Comparison of ENCODE assay signal across 23 cellular contexts in the genomic region with DNA sequence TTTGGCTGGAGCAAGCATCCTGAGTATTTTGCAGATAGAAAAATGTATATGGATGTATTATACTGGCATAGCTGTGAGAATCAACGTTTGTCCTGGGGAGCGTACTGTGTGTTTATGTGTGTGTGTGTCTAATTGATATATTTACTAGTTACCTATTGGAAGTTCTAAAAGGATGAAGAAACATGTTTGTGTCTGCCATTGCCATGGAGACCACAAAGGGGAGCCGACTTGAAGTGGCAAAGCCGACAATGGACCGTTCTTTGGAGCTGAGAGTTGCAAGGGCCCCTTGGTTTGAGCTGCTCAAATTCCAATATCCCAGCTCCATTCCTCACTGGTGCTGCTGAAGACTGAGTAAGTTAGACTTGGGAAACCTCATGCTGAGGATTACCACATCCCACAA. TPM values are rescaled to one million over a fixed set of nuclear protein-coding genes. Genes with fewer than 3 reads are reported as not detected.
DNase-seq lines count a peak whose midpoint lies in the region; ATAC-seq, FAIRE-seq and TF ChIP-seq lines count a peak whose summit lies in the region.
"Had no signal": no experiment of that assay in that cellular context is flagged by ENCODE, and none has a peak within 500 bp of the region (broad histone marks: within the 10 kb centered on the region; RNA-seq: fewer than 3 reads in every experiment).

No MANE protein-coding gene starts in this region.

- H2BK20ac ChIP-seq in H1 (ENCODE audit: low read length), result no peak overlapping the region

- H3K36me3 ChIP-seq in H1 (ENCODE audit: control insufficient read depth in 2 of 4, insufficient read depth in 4 of 4, low read length in 3 of 4), result no peaks in the 10 kb centered on the region
- H3K36me3 ChIP-seq in neural progenitor cell, result no peaks in the 10 kb centered on the region

- H3K4me1 ChIP-seq in H1 (replicated peaks in 1 of 4; ENCODE audit: control insufficient read depth in 3 of 4, insufficient read depth in 4 of 4, low read length in 3 of 4) (no peaks in the 10 kb centered on the region), neural progenitor cell (peaks cover 8% of the 10 kb centered on the region)

- no peak for FAIRE-seq in H1 (lab: Jason Lieb, UNC)
- FAIRE-seq: A204.1 had no signal

- TF ChIP-seq POLR2A in H1 (IDR thresholded peaks at IDR 0.05; ENCODE audit: control extremely low read depth in 1 of 2, low read depth in 2 of 2, low read length in 2 of 2), result no peak

- H3K79me1 ChIP-seq in H1 (ENCODE audit: low read depth, low read length), result no peaks in the 10 kb centered on the region

- no peak overlapping the region for H2BK120ac ChIP-seq in H1 (replicated peaks; ENCODE audit: low read depth, low read length)

- TF ChIP-seq EP300 in H1 (IDR thresholded peaks at IDR 0.05; ENCODE audit: borderline replicate concordance in 1 of 2, low read depth in 2 of 2, low read length in 2 of 2), result no peak

- no peak overlapping the region for H3K23ac ChIP-seq in H1 (ENCODE audit: insufficient read length)

- DNase-seq in H1 (ENCODE audit: low read depth in 1 of 2, low spot score in 2 of 2) (no peak), neural progenitor cell (ENCODE audit: low spot score) (peak; percentile 12), pons (ENCODE audit: low spot score) (no peak)
- DNase-seq: DMS53, GDM1, H7, NCI-H1105, NCI-H146, NCI-H2029, NCI-H2171 treated with DMSO at 0.1 percent for 48 hours, NCI-H526, PC-3, RPMI8226, SHP77, SW 1271, T-helper 17 cell had no signal

- 86% methylated on average over 5 of the region's 5 CpGs; no CpG with 5 or more reads in 1 of the 2 experiments for WGBS in H1 (ENCODE audit: extremely low coverage in 1 of 2, insufficient coverage in 1 of 2, insufficient read length in 1 of 2, insufficient replicate concordance in 2 of 2, low coverage in 1 of 2, low lambda C conversion rate in 2 of 2, missing lambda C conversion rate in 1 of 2), 2 experiments

- CTCF ChIA-PET in H1 (lab: Charles Lee; ENCODE audit: partially characterized antibody), result no interaction called here

- ATAC-seq in GM19025 (IDR thresholded peaks at IDR 0.05; ENCODE audit: low read depth, unreplicated experiment) (peak; percentile 24), HG02885 (IDR thresholded peaks at IDR 0.05; ENCODE audit: poor library complexity, unreplicated experiment) (peak; percentile 3), GM21381 (IDR thresholded peaks at IDR 0.05; ENCODE audit: unreplicated experiment) (no peak), GM21723 (IDR thresholded peaks at IDR 0.05; ENCODE audit: unreplicated experiment) (no peak)
- ATAC-seq: PC-3, T-helper 17 cell had no signal

- H4K91ac ChIP-seq in H1 (replicated peaks; ENCODE audit: insufficient read length, low read length), result no peak overlapping the region

- H2AK5ac ChIP-seq in H1 (ENCODE audit: low read depth, low read length), result no peak overlapping the region

- H3K27ac Mint-ChIP-seq in neural progenitor cell, result no peak overlapping the region
- H3K27ac Mint-ChIP-seq: T-helper 17 cell had no signal

- no peaks in the 10 kb centered on the region for H3K27me3 ChIP-seq in H1 (replicated peaks in 1 of 4; ENCODE audit: control insufficient read depth in 3 of 4, extremely low read depth in 1 of 4, insufficient read depth in 3 of 4, low read length in 3 of 4)
- no peaks in the 10 kb centered on the region for H3K27me3 ChIP-seq in neural progenitor cell

- TF ChIP-seq RAD21 in H1 (IDR thresholded peaks at IDR 0.05 in 1 of 2, conservative IDR thresholded peaks at IDR 0.05 in 1 of 2; ENCODE audit: low read depth in 2 of 2, low read length in 2 of 2), result no peak

- peak overlapping the region; percentile 60; the same call in 1 of the 2 replicates for H2BK5ac ChIP-seq in H1 (ENCODE audit: low read depth, low read length)

- no peak overlapping the region for H3K4me2 ChIP-seq in H1 (ENCODE audit: insufficient read depth in 1 of 2, low read depth in 2 of 2, low read length in 2 of 2)
- no peak overlapping the region for H3K4me2 ChIP-seq in neural progenitor cell

- no peak overlapping the region for H4K8ac ChIP-seq in H1 (ENCODE audit: extremely low read depth, insufficient read depth, low read length)

- 0 out of 2 replicates have a peak overlapping the region, but pooled peaks have one; percentile 40 for H2BK15ac ChIP-seq in H1 (ENCODE audit: low read length)

- H3K18ac ChIP-seq in H1 (ENCODE audit: extremely low read depth, low read length), result no peak overlapping the region

- H3K27me3 Mint-ChIP-seq in neural progenitor cell (ENCODE audit: insufficient read depth, low read depth), result peaks cover 2% of the 10 kb centered on the region

- TF ChIP-seq CTCF in H1 (IDR thresholded peaks at IDR 0.05; ENCODE audit: control extremely low read depth in 1 of 3, insufficient read depth in 1 of 3, low read depth in 1 of 3, low read length in 3 of 3), result no peak
- no peak for TF ChIP-seq CTCF in neural progenitor cell (IDR thresholded peaks at IDR 0.05)

- H2BK12ac ChIP-seq in H1 (ENCODE audit: low read depth, low read length), result 0 out of 2 replicates have a peak overlapping the region, but pooled peaks have one; percentile 86

- no peak overlapping the region for H4K5ac ChIP-seq in H1 (ENCODE audit: insufficient read length, low read depth, low read length)

- H3K27ac ChIP-seq in H1 (ENCODE audit: low read depth, low read length) (no peak overlapping the region), neural progenitor cell (no peak overlapping the region)
- H3K27ac ChIP-seq: C4-2B, SK-N-MC had no signal

- H3K9ac ChIP-seq in H1 (replicated peaks in 1 of 4; ENCODE audit: extremely low read depth in 1 of 4, low read depth in 3 of 4, low read length in 3 of 4) (peak overlapping the region in 1 of 4 experiments; percentile 18; a peak in 1 of 7 replicates), neural progenitor cell (no peak overlapping the region)

- no peak overlapping the region for H3K4ac ChIP-seq in H1 (replicated peaks; ENCODE audit: insufficient read length, low read depth, low read length)

- H3K56ac ChIP-seq in H1 (replicated peaks; ENCODE audit: insufficient read length, low read depth, low read length), result no peak overlapping the region

- no peak overlapping the region for H3K14ac ChIP-seq in H1 (ENCODE audit: insufficient read length)

- H3K4me3 ChIP-seq in H1 (ENCODE audit: extremely low read depth in 1 of 4, insufficient read depth in 2 of 4, low read depth in 3 of 4, low read length in 4 of 4) (no peak overlapping the region), neural progenitor cell (no peak overlapping the region)
- H3K4me3 ChIP-seq: SK-N-MC had no signal

- no peaks in the 10 kb centered on the region for H3F3A ChIP-seq in neural progenitor cell (ENCODE audit: low read depth)

- POLR2A ChIA-PET in H1 (lab: Charles Lee; ENCODE audit: partially characterized antibody), result no interaction called here

- H4K20me1 ChIP-seq in H1 (replicated peaks in 1 of 2; ENCODE audit: control insufficient read depth in 1 of 2, insufficient read depth in 2 of 2, low read length in 2 of 2) (no peaks in the 10 kb centered on the region), neural progenitor cell (ENCODE audit: low read depth) (no peaks in the 10 kb centered on the region)

- peaks cover 0 to 8% of the 10 kb centered on the region in 2 experiments; a peak in 2 of 4 replicates for H3K9me3 ChIP-seq in H1 (ENCODE audit: insufficient read depth in 2 of 2, low read depth in 1 of 2, low read length in 1 of 2)
- H3K9me3 ChIP-seq in neural progenitor cell (ENCODE audit: low read depth), result peaks cover 9% of the 10 kb centered on the region

- H3K4me3 Mint-ChIP-seq in neural progenitor cell, result no peak overlapping the region
- H3K4me3 Mint-ChIP-seq: T-helper 17 cell had no signal

- H2AFZ ChIP-seq in H1 (ENCODE audit: low read length) (peak overlapping the region; percentile 76; the same call in 1 of the 2 replicates), neural progenitor cell (replicated peaks) (peak overlapping the region; percentile 67)

- no peaks in the 10 kb centered on the region; a peak in 1 of 4 replicates for H3K79me2 ChIP-seq in H1 (ENCODE audit: control insufficient read depth in 1 of 2, insufficient read depth in 2 of 2, low read length in 2 of 2)
- no peaks in the 10 kb centered on the region for H3K79me2 ChIP-seq in neural progenitor cell (ENCODE audit: low read depth)

- H3K4me1 Mint-ChIP-seq in neural progenitor cell, result peaks cover 13% of the 10 kb centered on the region
- H3K4me1 Mint-ChIP-seq: T-helper 17 cell had no signal

- peaks cover 5% of the 10 kb centered on the region for H3K36me3 Mint-ChIP-seq in neural progenitor cell

- H3K23me2 ChIP-seq in H1 (ENCODE audit: low read depth, low read length), result no peaks in the 10 kb centered on the region

- peaks cover 19% of the 10 kb centered on the region for H3K9me3 Mint-ChIP-seq in neural progenitor cell

TF ChIP-seq in H1, 55 proteins besides CTCF, POLR2A, EP300 and RAD21 (continues in another document):
- no peak for TF ChIP-seq YY1 (IDR thresholded peaks at IDR 0.05; ENCODE audit: low read depth, low read length)
- no peak for TF ChIP-seq POLR2AphosphoS5 (IDR thresholded peaks at IDR 0.05; ENCODE audit: low read depth, low read length)
- no peak for TF ChIP-seq ASH2L (IDR thresholded peaks at IDR 0.05; ENCODE audit: low read length)
- TF ChIP-seq KDM4A (IDR thresholded peaks at IDR 0.05; ENCODE audit: low read depth, low read length, severe bottlenecking), result no peak
- TF ChIP-seq, protein P1, sequence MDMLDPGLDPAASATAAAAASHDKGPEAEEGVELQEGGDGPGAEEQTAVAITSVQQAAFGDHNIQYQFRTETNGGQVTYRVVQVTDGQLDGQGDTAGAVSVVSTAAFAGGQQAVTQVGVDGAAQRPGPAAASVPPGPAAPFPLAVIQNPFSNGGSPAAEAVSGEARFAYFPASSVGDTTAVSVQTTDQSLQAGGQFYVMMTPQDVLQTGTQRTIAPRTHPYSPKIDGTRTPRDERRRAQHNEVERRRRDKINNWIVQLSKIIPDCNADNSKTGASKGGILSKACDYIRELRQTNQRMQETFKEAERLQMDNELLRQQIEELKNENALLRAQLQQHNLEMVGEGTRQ (IDR thresholded peaks at IDR 0.05; ENCODE audit: low read length), result no peak
- no peak for TF ChIP-seq RFX5 (IDR thresholded peaks at IDR 0.05; ENCODE audit: borderline replicate concordance, low read depth, low read length)
- TF ChIP-seq BACH1 (IDR thresholded peaks at IDR 0.05; ENCODE audit: low read length), result no peak
- no peak for TF ChIP-seq CBX8 (IDR thresholded peaks at IDR 0.05; ENCODE audit: borderline replicate concordance, low read depth, low read length)
- TF ChIP-seq CTBP2 (IDR thresholded peaks at IDR 0.05; ENCODE audit: borderline replicate concordance, insufficient read depth, insufficient read length, low read length), result no peak

RNA-seq across cellular contexts. Expression of a gene that starts 14.3 kb away (rescaled TPM):
- not detected in 2 replicates for total RNA-seq in H1 (2021; fragmentation: NEBNext Ultra II Directional; extraction: Animal tissue kit (Norgen Biotek cat#: 25700))
- polyA plus RNA-seq in H1 (2011; rRNA removed), result not detected in 2 replicates
- not detected for polyA plus RNA-seq in H1 (2011; cell fraction: cytosol; rRNA removed)
- not detected for polyA plus RNA-seq in H1 (2011; cell fraction: nucleus; rRNA removed)
- polyA plus RNA-seq in H1 (2012, experiment 1 of 2), result not detected in 4 replicates
- not detected for polyA plus RNA-seq in H1 (2012, experiment 2 of 2)
- polyA plus RNA-seq in H1 (2013, experiment 1 of 2), result 0.06 TPM
- polyA plus RNA-seq in H1 (2013, experiment 2 of 2), result 0.04 TPM
- 0.12 TPM in 1 of 2 replicates, not detected in the other for polyA minus RNA-seq in H1 (2011; rRNA and poly(A)+ RNA removed)
- polyA minus RNA-seq in H1 (2011; cell fraction: cytosol; rRNA and poly(A)+ RNA removed), result not detected
- polyA minus RNA-seq in H1 (2011; cell fraction: nucleus; rRNA and poly(A)+ RNA removed), result not detected
- total RNA-seq in neural progenitor cell (ENCODE audit: low replicate concordance), result not detected in 2 replicates
- total RNA-seq: H7, PC-3, T-helper 17 cell had no signal

Comparison
In these comparisons a context has a peak if more than half of its experiments do, and no peak if none do; other contexts are left out.
1. ATAC-seq: peak in GM19025 (single experiment) and HG02885 (single experiment); none in GM21381 (single experiment) and GM21723 (single experiment).